Comparison of ENCODE assay signal across 9 cellular contexts in the genomic region with DNA sequence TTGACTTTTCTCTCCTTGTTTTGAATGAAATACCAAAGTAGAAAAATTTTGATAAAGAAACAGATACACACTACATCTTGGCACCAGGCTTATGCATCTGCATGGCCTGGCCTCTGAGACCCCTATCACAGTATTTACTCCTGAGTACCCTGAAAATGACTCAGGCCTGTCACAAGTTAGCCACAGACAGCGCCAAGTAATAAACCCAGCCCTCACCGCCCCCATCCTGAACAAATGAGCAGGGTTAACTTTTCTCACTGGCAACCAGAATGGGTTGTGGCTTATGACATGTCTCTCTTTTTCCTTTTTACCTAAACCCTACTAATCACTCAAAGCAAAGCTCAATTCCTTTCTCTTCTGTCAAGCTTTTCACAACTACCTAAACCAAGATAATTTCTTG. TPM values are rescaled to one million over a fixed set of nuclear protein-coding genes. Genes with fewer than 3 reads are reported as not detected.
DNase-seq lines count a peak whose midpoint lies in the region; ATAC-seq lines count a peak whose summit lies in the region.
"Had no signal": no experiment of that assay in that cellular context is flagged by ENCODE, and none has a peak within 500 bp of the region (broad histone marks: within the 10 kb centered on the region; RNA-seq: fewer than 3 reads in every experiment).

No MANE protein-coding gene starts in this region.

- peak overlapping the region in 1 of 2 experiments; percentile 49 for H3K4ac ChIP-seq in mesenchymal stem cell (ENCODE audit: low read depth in 1 of 2, low read length in 2 of 2)

- no peak overlapping the region for H3K4me2 ChIP-seq in mesenchymal stem cell (ENCODE audit: low read length, poor library complexity, severe bottlenecking)

- no peak overlapping the region for H3K27ac ChIP-seq in mesenchymal stem cell (ENCODE audit: low read length, poor library complexity, severe bottlenecking)

- H3K4me1 Mint-ChIP-seq in activated CD4-positive, alpha-beta memory T cell treated with anti-CD3 and anti-CD28 coated beads for 36 hours (ENCODE audit: low read depth) = peaks cover 7% of the 10 kb centered on the region

- H3K36me3 Mint-ChIP-seq in activated CD4-positive, alpha-beta memory T cell treated with anti-CD3 and anti-CD28 coated beads for 36 hours = no peaks in the 10 kb centered on the region

- no peaks in the 10 kb centered on the region for H3K9me3 ChIP-seq in mesenchymal stem cell (ENCODE audit: control insufficient read depth, low read length)

- no peak overlapping the region for H3K27ac Mint-ChIP-seq in activated CD4-positive, alpha-beta memory T cell treated with anti-CD3 and anti-CD28 coated beads for 36 hours

- no peak overlapping the region for H2BK5ac ChIP-seq in mesenchymal stem cell (ENCODE audit: low read depth, low read length, poor library complexity, severe bottlenecking)

- H3K4me3 Mint-ChIP-seq in activated CD4-positive, alpha-beta memory T cell treated with anti-CD3 and anti-CD28 coated beads for 36 hours = no peak overlapping the region

- no peak overlapping the region for H4K91ac ChIP-seq in mesenchymal stem cell (ENCODE audit: low read length)

- peak overlapping the region in 1 of 2 experiments; percentile 66 for H3K18ac ChIP-seq in mesenchymal stem cell (ENCODE audit: low read depth in 1 of 2, low read length in 2 of 2)

- no peaks in the 10 kb centered on the region for H3K27me3 ChIP-seq in mesenchymal stem cell (ENCODE audit: control insufficient read depth in 1 of 2, insufficient read depth in 1 of 2, low read length in 2 of 2)

- H3K4me1 ChIP-seq in mesenchymal stem cell (ENCODE audit: control insufficient read depth, insufficient read depth, low read depth, low read length) = peaks cover 13% of the 10 kb centered on the region

- H2AFZ ChIP-seq in mesenchymal stem cell (ENCODE audit: low read depth, low read length) = no peak overlapping the region

- peak; percentile 46 for ATAC-seq in GM18870 (IDR thresholded peaks at IDR 0.05; ENCODE audit: unreplicated experiment)

- H3K27me3 Mint-ChIP-seq in activated CD4-positive, alpha-beta memory T cell treated with anti-CD3 and anti-CD28 coated beads for 36 hours = peaks cover 2% of the 10 kb centered on the region

- 50% methylated on average over 2 of the region's 2 CpGs for WGBS in mesenchymal stem cell

- no peak overlapping the region for H2BK15ac ChIP-seq in mesenchymal stem cell (ENCODE audit: low read depth, poor library complexity, severe bottlenecking)

- H3K23ac ChIP-seq in mesenchymal stem cell (ENCODE audit: low read length in 2 of 2) = no peak overlapping the region

- no peak overlapping the region for H2AK5ac ChIP-seq in mesenchymal stem cell (ENCODE audit: low read length, severe bottlenecking)

- no peak overlapping the region for H2BK12ac ChIP-seq in mesenchymal stem cell (ENCODE audit: low read length in 2 of 2)

- H4K8ac ChIP-seq in mesenchymal stem cell (ENCODE audit: low read length) = no peak overlapping the region

- H3K9ac ChIP-seq in mesenchymal stem cell (ENCODE audit: low read length) = peak overlapping the region; percentile 84

- intact Hi-C loops in activated CD4-positive, alpha-beta memory T cell treated with anti-CD3 and anti-CD28 coated beads for 36 hours (cut with micrococcal nuclease) = no loop called here

- H3K14ac ChIP-seq in mesenchymal stem cell (ENCODE audit: low read length in 2 of 2) = no peak overlapping the region

- peak overlapping the region in 1 of 2 experiments; percentile 52 for H3K4me3 ChIP-seq in mesenchymal stem cell (ENCODE audit: insufficient read depth in 1 of 2, low read depth in 1 of 2, low read length in 2 of 2)

- POLR2A ChIA-PET in activated CD4-positive, alpha-beta memory T cell treated with anti-CD3 and anti-CD28 coated beads for 36 hours (lab: Charles Lee) = interaction anchor here (0.5 to 1.0 kb wide), 2 partner anchors 20 to 34 kb away, joined by 4 to 6 read pairs; no protein-coding TSS in a partner anchor

- peak; percentile 54 for DNase-seq in A172 (ENCODE audit: low spot score)
- DNase-seq in activated CD4-positive, alpha-beta memory T cell treated with anti-CD3 and anti-CD28 coated beads for 36 hours = peak; percentile 46
- peak; percentile 60 for DNase-seq in mesenchymal stem cell
- DNase-seq in SHP77 (lab: John Stamatoyannopoulos, UW) = no peak
- DNase-seq in retina = no peak
- no peak for DNase-seq in activated effector memory CD4-positive, alpha-beta T cell treated with Interleukin-2 at 50 U/mL for 16 hours
- DNase-seq in MV-4-11 (lab: John Stamatoyannopoulos, UW) = no peak
- DNase-seq: OCI-M1 had no signal

- CTCF ChIA-PET in activated CD4-positive, alpha-beta memory T cell treated with anti-CD3 and anti-CD28 coated beads for 36 hours (lab: Charles Lee) = interaction anchor here (0.8 to 2.1 kb wide), 3 partner anchors 14 to 97 kb away, joined by 3 to 6 read pairs (median 3); no protein-coding TSS in a partner anchor

- no peak overlapping the region for H2BK120ac ChIP-seq in mesenchymal stem cell (ENCODE audit: low read depth, low read length)

- H3K36me3 ChIP-seq in mesenchymal stem cell (ENCODE audit: control insufficient read depth in 1 of 2, insufficient read depth in 2 of 2, low read depth in 1 of 2, low read length in 2 of 2) = peaks cover 0 to 6% of the 10 kb centered on the region in 2 experiments

- peaks cover 21% of the 10 kb centered on the region for H3K79me1 ChIP-seq in mesenchymal stem cell (replicated peaks; ENCODE audit: low read length, poor library complexity, severe bottlenecking)

- no peaks in the 10 kb centered on the region for H3K9me3 Mint-ChIP-seq in activated CD4-positive, alpha-beta memory T cell treated with anti-CD3 and anti-CD28 coated beads for 36 hours

RNA-seq across cellular contexts. Expression of a gene that starts 35.3 kb away (rescaled TPM):
- 7.1 and 13.6 TPM in 2 replicates for total RNA-seq in A172 (2014; rRNA removed; shearing (Covaris generic))
- 1 to 10 TPM; 6.1 to 8.9 TPM for total RNA-seq in activated CD4-positive, alpha-beta memory T cell treated with anti-CD3 and anti-CD28 coated beads for 36 hours
- polyA plus RNA-seq in mesenchymal stem cell (2013, experiment 1 of 2) = 47.3 TPM
- polyA plus RNA-seq in mesenchymal stem cell (2013, experiment 2 of 2) = 45.9 TPM

Comparison
In these comparisons a context has a peak if more than half of its experiments do, and no peak if none do; other contexts are left out.
1. DNase-seq: peak in A172 (single experiment), activated CD4-positive, alpha-beta memory T cell treated with anti-CD3 and anti-CD28 coated beads for 36 hours (single experiment) and mesenchymal stem cell (single experiment); none in SHP77 (0 of 2), retina (single experiment), activated effector memory CD4-positive, alpha-beta T cell treated with Interleukin-2 at 50 U/mL for 16 hours (single experiment) and MV-4-11 (single experiment).